ENCODE assay signal across 26 cellular contexts in genomic region chr6:105893741-105894140, GRCh38.
"Had no signal": no experiment of that assay in that cellular context is flagged by ENCODE, and none has a peak within 500 bp of the region (broad histone marks: within the 10 kb centered on the region; RNA-seq: fewer than 3 reads in every experiment).

No MANE protein-coding gene starts in this region.

- ATAC-seq: effector memory CD8-positive, alpha-beta T cell; gastroesophageal sphincter; left cardiac atrium; naive thymus-derived CD8-positive, alpha-beta T cell; right cardiac atrium had no signal

- H3K36me3 ChIP-seq: gastroesophageal sphincter, neural progenitor cell, tibial nerve had no signal

- H3K27me3 ChIP-seq: gastroesophageal sphincter, neural progenitor cell, tibial nerve had no signal

- DNase-seq: activated CD4-positive, alpha-beta memory T cell treated with anti-CD3 and anti-CD28 coated beads, Interleukin-2, amount 10 ng/mL, durations not matched to agents 7 days and 5 days; activated CD4-positive, alpha-beta T cell treated with anti-CD3 and anti-CD28 coated beads, Interleukin-2, amount 10 ng/mL, durations not matched to agents 7 days and 5 days; activated CD8-positive, alpha-beta memory T cell treated with anti-CD3 and anti-CD28 coated beads, Interleukin-2, amount 50 U/mL, for 48 hours; activated gamma-delta T cell; activated naive CD4-positive, alpha-beta T cell treated with anti-CD3 and anti-CD28 coated beads, Interleukin-2, amount 10 ng/mL, durations not matched to agents 7 days and 5 days; activated naive CD8-positive, alpha-beta T cell treated with anti-CD3 and anti-CD28 coated beads, Interleukin-2, amount 10 ng/mL, durations not matched to agents 7 days and 5 days; activated T-cell treated with anti-CD3 and anti-CD28 coated beads, Interleukin-2, amount 50 U/mL, for 24 hours; amniotic stem cell; caudate nucleus; cortex of kidney; effector memory CD8-positive, alpha-beta T cell; erythroblast; hippocampal formation; left cardiac atrium; midbrain; naive thymus-derived CD8-positive, alpha-beta T cell; occipital lobe; posterior cingulate gyrus; right cardiac atrium; stimulated activated CD4-positive, alpha-beta T cell treated with anti-CD3 and anti-CD28 coated beads, Interleukin-15, amount 100 ng/mL, for 24 hours; stimulated activated CD4-positive, alpha-beta T cell treated with anti-CD3 and anti-CD28 coated beads, Interleukin-2, amount 100 ng/mL, for 24 hours; stimulated activated naive B cell treated with anti-CD40 and anti-IgM and Interleukin-4, amounts not matched to agents 10 μg/mL and 1 μg/mL and 100 μg/mL, for 72 hours had no signal

- H3K4me3 ChIP-seq: gastroesophageal sphincter, neural progenitor cell, tibial nerve had no signal

- H3K4me2 ChIP-seq: neural progenitor cell had no signal

- H3K4me1 ChIP-seq: gastroesophageal sphincter, tibial nerve had no signal

- H2AFZ ChIP-seq: neural progenitor cell had no signal

- H3K27ac ChIP-seq: gastroesophageal sphincter, neural progenitor cell, tibial nerve, VCaP had no signal

- H3K9ac ChIP-seq: neural progenitor cell had no signal
